ENCODE assay signal across 23 cellular contexts in the genomic region with DNA sequence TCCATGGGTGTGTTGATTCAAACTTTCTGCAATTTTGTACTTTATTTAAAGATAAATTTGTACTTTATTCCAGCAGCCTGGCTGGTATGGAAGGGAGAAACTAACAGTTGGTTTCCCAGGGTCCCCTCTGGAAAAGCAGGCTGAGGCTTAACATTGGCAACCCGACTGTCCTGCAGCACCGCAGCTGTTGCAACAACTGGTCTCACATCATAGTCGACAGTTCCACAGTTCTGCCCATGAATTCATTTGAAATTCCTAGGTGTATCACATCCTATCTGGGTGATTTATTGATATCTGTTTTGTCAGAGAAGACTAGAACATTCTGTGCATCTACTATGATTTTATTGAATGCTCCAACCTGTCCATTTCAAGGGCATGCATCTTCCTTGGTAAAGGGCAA.
"Had no signal": no experiment of that assay in that cellular context is flagged by ENCODE, and none has a peak within 500 bp of the region (broad histone marks: within the 10 kb centered on the region; RNA-seq: fewer than 3 reads in every experiment).

No MANE protein-coding gene starts in this region.

- H3K4me2 ChIP-seq: PC-9 had no signal

- H3K36me3 ChIP-seq: Peyer's patch, SJSA1 had no signal

- H2AFZ ChIP-seq: PC-9 had no signal

- DNase-seq: IMR-90, Karpas-422, KG1, MM.1S, NCI-H1092 treated with DMSO at 0.1 percent for 48 hours, NCI-H1436, NCI-H187, NCI-H2029, NCI-H2081 treated with DMSO at 0.1 percent for 48 hours, NCI-H2171, NCI-H226, NCI-H446, NCI-H510A, NCI-H524 treated with DMSO at 0.1 percent for 48 hours, NCI-H69, NCI-H774, PC-9, Peyer's patch, SHP77 treated with DMSO at 0.1 percent for 48 hours had no signal

- H3K27me3 ChIP-seq: Peyer's patch, SJSA1 had no signal

- H3K27ac ChIP-seq: PC-9, Peyer's patch, SJSA1, SK-N-MC had no signal

- H3K4me3 ChIP-seq: PC-9, Peyer's patch, SJSA1, SK-N-MC had no signal

- H3K4me1 ChIP-seq: Peyer's patch, SJSA1 had no signal

- ATAC-seq: HepG2, Right ventricle myocardium inferior had no signal

- H3K9me3 ChIP-seq: Peyer's patch, SJSA1 had no signal
